Comparison of ENCODE assay signal across 1 cellular context in the genomic region with DNA sequence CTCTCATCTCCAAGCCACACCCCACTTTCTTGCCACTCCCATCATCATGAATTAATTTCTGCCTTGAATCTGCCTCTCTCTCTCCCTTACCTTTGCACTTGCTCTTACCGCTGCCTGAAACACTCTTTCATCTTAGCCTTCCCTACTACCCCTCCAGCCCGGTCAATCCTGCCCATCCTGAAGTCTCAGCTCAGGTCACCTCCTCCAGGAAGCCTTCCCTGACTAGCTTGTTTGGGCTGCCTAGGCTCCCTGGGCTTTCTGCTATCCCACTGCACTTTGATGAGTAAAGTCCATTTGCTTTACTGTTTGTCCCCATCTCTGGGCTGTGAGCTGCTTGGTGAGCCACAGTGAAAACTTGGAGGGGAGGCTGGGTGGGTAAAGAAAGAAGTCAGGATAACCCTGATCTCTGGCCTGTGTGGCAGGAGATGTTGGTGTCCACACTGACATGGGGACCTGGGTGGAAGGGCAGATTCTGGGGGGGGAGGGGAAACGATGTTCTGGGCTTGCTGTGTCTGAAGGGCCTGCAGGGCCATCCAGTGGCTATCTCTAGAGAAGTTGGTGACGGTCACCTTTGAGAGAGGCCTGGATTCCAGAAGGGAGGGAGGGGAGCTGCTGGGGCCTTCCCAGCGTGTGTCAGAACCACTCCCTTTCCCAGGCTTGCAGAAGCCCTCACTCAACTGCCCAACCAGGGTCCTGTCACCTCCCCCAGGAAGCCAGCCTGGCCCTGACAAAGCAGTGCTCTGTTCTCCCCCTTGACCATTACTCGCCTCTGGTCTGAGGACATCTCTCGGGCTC.
TF ChIP-seq lines count a peak whose summit lies in the region.

No MANE protein-coding gene starts in this region.

TF ChIP-seq in HepG2, 621 proteins besides CTCF, POLR2A, EP300 and RAD21 (continued from another document):
- no peak for TF ChIP-seq ELF3 (CRISPR knock-in tag; IDR thresholded peaks at IDR 0.05)
